13 cellular contexts compared by ENCODE assay signal in the genomic region with DNA sequence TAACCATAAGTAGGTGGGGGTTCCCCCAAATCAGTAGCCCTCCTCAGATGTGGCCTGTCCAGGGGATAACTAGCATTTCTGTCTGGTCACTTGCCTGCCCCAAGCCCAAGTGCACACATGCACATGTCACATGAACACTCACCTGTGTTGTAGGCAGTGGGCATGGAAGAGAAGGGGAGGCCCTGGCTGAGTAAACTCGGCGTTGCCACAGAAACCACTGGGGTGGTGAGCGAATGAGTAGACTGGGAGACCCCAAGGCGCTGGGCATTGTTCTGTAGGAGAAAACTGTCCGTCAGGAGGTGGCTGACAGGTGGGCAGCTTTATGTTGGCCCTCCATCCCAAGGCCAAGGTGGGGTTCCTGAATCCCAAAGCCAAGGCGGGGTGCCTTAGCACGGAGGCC. TPM values are rescaled to one million over a fixed set of nuclear protein-coding genes. Genes with fewer than 3 reads are reported as not detected.
DNase-seq lines count a peak whose midpoint lies in the region; ATAC-seq, FAIRE-seq and TF ChIP-seq lines count a peak whose summit lies in the region.
"Had no signal": no experiment of that assay in that cellular context is flagged by ENCODE, and none has a peak within 500 bp of the region (broad histone marks: within the 10 kb centered on the region; RNA-seq: fewer than 3 reads in every experiment).

No MANE protein-coding gene starts in this region.

- no peak for TF ChIP-seq POLR2A in GM12891 (IDR thresholded peaks at IDR 0.05; ENCODE audit: low read depth, low read length)

- no peaks in the 10 kb centered on the region for H3K9me3 ChIP-seq in ascending aorta
- no peaks in the 10 kb centered on the region for H3K9me3 ChIP-seq in muscle layer of duodenum (ENCODE audit: control insufficient read depth in 1 of 2, low read length in 2 of 2)

- no peak for FAIRE-seq in GM12891 (lab: Jason Lieb, UNC)

- peak; percentile 70 for ATAC-seq in HG02610 (IDR thresholded peaks at IDR 0.05; ENCODE audit: unreplicated experiment)
- ATAC-seq in HG03108 (IDR thresholded peaks at IDR 0.05; ENCODE audit: unreplicated experiment), result no peak

- H3K4me3 ChIP-seq in ascending aorta, result no peak overlapping the region
- H3K4me3 ChIP-seq in muscle layer of duodenum (ENCODE audit: low read depth in 1 of 2, low read length in 2 of 2), result no peak overlapping the region
- H3K4me3 ChIP-seq: hepatocyte had no signal

- no peak for DNase-seq in ascending aorta (ENCODE audit: low spot score in 2 of 2)
- DNase-seq in superior temporal gyrus (ENCODE audit: extremely low spot score), result peak; percentile 14
- DNase-seq in GM12891 (ENCODE audit: insufficient read length, low spot score), result no peak
- DNase-seq in DMS79 treated with DMSO at 0.1 percent for 48 hours (lab: John Stamatoyannopoulos, UW), result no peak
- DNase-seq: activated CD4-positive, CD25-positive, alpha-beta regulatory T cell treated with anti-CD3 and anti-CD28 coated beads, Interleukin-2, amount 50 U/mL, for 72 hours; DND-41; H7; stimulated activated CD4-positive, alpha-beta T cell treated with anti-CD3 and anti-CD28 coated beads, Interleukin-1b, Interleukin-23, amount 100 ng/mL, for 48 hours had no signal

- H3K4me1 ChIP-seq in ascending aorta, result peaks cover 29 to 61% of the 10 kb centered on the region in 2 donors
- H3K4me1 ChIP-seq in muscle layer of duodenum (ENCODE audit: control insufficient read depth in 1 of 2, insufficient read depth in 2 of 2, low read length in 2 of 2), result peaks cover 21 to 44% of the 10 kb centered on the region in 2 donors

- H3K27ac ChIP-seq in ascending aorta, result peak overlapping the region; percentile 86 to 87
- peak overlapping the region; percentile 19 for H3K27ac ChIP-seq in muscle layer of duodenum (ENCODE audit: low read length)
- H3K27ac ChIP-seq: epithelial cell of prostate, hepatocyte had no signal

- H3K27me3 ChIP-seq in ascending aorta (no peaks in the 10 kb centered on the region), muscle layer of duodenum (ENCODE audit: low read depth, low read length) (no peaks in the 10 kb centered on the region)
- H3K27me3 ChIP-seq: hepatocyte had no signal

- H3K36me3 ChIP-seq in ascending aorta (peaks cover 89 to 93% of the 10 kb centered on the region in 2 donors), muscle layer of duodenum (ENCODE audit: control insufficient read depth in 1 of 2, insufficient read depth in 2 of 2, low read length in 2 of 2) (peaks cover 80 to 82% of the 10 kb centered on the region in 2 donors)

- intact Hi-C loops in ascending aorta (cut with DNase I), result loop anchor here (1.0 kb wide), 1 partner anchor 18 kb away; no protein-coding TSS in a partner anchor

- TF ChIP-seq CTCF in ascending aorta (IDR thresholded peaks at IDR 0.05), result no peak

TF ChIP-seq in GM12891, 5 proteins besides CTCF, POLR2A, EP300 and RAD21:
- TF ChIP-seq TAF1 (IDR thresholded peaks at IDR 0.05; ENCODE audit: low read depth, low read length) (no peak), POU2F2 (IDR thresholded peaks at IDR 0.05; ENCODE audit: low read depth, low read length) (no peak), PAX5 (IDR thresholded peaks at IDR 0.05; ENCODE audit: insufficient read depth, low read length, severe bottlenecking) (no peak), SPI1 (IDR thresholded peaks at IDR 0.05; ENCODE audit: low read depth, low read length) (no peak), POLR2AphosphoS5 (IDR thresholded peaks at IDR 0.05; ENCODE audit: low read depth, low read length) (no peak)

RNA-seq across cellular contexts. Expression of a gene that starts 25.6 kb away (rescaled TPM):
- total RNA-seq in ascending aorta, result 106 TPM
- 23.8 TPM for polyA plus RNA-seq in GM12891 (2012; ENCODE audit: low read depth, missing spikeins)
